ENCODE assay signal across 38 cellular contexts in the genomic region with DNA sequence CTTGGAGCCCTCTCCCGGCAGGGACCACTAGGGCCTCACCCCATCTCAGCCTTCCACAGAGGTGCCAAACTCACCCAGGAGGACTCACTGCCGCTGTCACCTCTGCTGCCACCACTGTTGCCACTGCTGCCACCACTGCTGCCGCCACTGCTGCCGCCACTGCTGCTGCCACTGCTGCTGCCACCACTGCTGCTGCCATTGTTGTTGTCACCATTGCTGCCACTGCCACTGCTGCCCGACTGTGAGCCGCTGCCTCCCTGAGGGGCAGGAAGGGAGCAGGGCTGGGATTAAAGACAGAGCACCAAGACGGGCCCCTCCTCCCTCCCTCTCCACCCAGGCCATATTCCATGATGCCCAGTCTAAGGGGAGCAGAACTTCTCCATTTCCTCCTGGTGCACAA. TPM values are rescaled to one million over a fixed set of nuclear protein-coding genes. Genes with fewer than 3 reads are reported as not detected.
"Had no signal": no experiment of that assay in that cellular context is flagged by ENCODE, and none has a peak within 500 bp of the region (broad histone marks: within the 10 kb centered on the region; RNA-seq: fewer than 3 reads in every experiment).

No MANE protein-coding gene starts in this region.

- DNase-seq: effector CD8-positive, alpha-beta T cell; endodermal cell; foreskin keratinocyte; heart left ventricle; left cardiac atrium; left lung; mesenchymal stem cell; midbrain; naive thymus-derived CD4-positive, alpha-beta T cell; nucleus accumbens; stimulated activated CD4-positive, alpha-beta T cell treated with anti-CD3 and anti-CD28 coated beads, Interleukin-12 subunit alpha, Interleukin-12 subunit beta, amount 100 ng/mL, for 4 hours; stimulated activated CD4-positive, alpha-beta T cell treated with anti-CD3 and anti-CD28 coated beads, Interleukin-1b, Interleukin-23, amount 100 ng/mL, for 48 hours; stimulated activated CD4-positive, alpha-beta T cell treated with anti-CD3 and anti-CD28 coated beads, Interleukin-4, amount 100 ng/mL, for 1 hour; stimulated activated CD8-positive, alpha-beta memory T cell treated with anti-CD3 and anti-CD28 coated beads, Interleukin-4, amount 100 ng/mL, for 48 hours; stimulated activated naive CD4-positive, alpha-beta T cell; stimulated activated naive CD8-positive, alpha-beta T cell treated with anti-CD3 and anti-CD28 coated beads, Interleukin-15, amount 100 ng/mL, for 72 hours; thyroid gland; trophoblast cell had no signal

- H3K36me3 ChIP-seq: esophagus muscularis mucosa, gastroesophageal sphincter, heart left ventricle, left lung, neural progenitor cell, prostate gland, right atrium auricular region, thyroid gland, vagina had no signal

- H3K4me1 ChIP-seq: foreskin keratinocyte, prostate gland had no signal

- FAIRE-seq: colon, islet of Langerhans had no signal

- H3K9me3 ChIP-seq: esophagus muscularis mucosa, gastroesophageal sphincter, heart left ventricle, left lung, prostate gland, right atrium auricular region, thyroid gland, vagina had no signal

- H3K27me3 ChIP-seq: foreskin keratinocyte, hepatocyte, thyroid gland, vagina had no signal

- H2AFZ ChIP-seq: hepatocyte had no signal

- H3K27ac ChIP-seq: esophagus muscularis mucosa, foreskin keratinocyte, gastroesophageal sphincter, heart left ventricle, hepatocyte, neural progenitor cell, right atrium auricular region had no signal

- H3K36me3 Mint-ChIP-seq: naive thymus-derived CD4-positive, alpha-beta T cell; neural progenitor cell had no signal

- H3K9ac ChIP-seq: neural progenitor cell had no signal

- H3K4me3 Mint-ChIP-seq: dendritic cell treated with granulocyte-macrophage colony-stimulating factor and Interleukin-4, amounts not matched to agents 40 ng/mL and 50 ng/mL, for 4 days; neural progenitor cell had no signal

- H3K9me3 Mint-ChIP-seq: dendritic cell treated with granulocyte-macrophage colony-stimulating factor and Interleukin-4, amounts not matched to agents 40 ng/mL and 50 ng/mL, for 4 days; endodermal cell; naive thymus-derived CD4-positive, alpha-beta T cell; neural progenitor cell; stimulated activated naive CD8-positive, alpha-beta T cell treated with anti-CD3 and anti-CD28 coated beads, Interleukin-15, amount 100 ng/mL, for 72 hours had no signal

- H3K4me3 ChIP-seq: esophagus muscularis mucosa, gastroesophageal sphincter, heart left ventricle, hepatocyte, prostate gland, right atrium auricular region, smooth muscle cell had no signal

- H3K27ac Mint-ChIP-seq: dendritic cell treated with granulocyte-macrophage colony-stimulating factor and Interleukin-4, amounts not matched to agents 40 ng/mL and 50 ng/mL, for 4 days; endodermal cell; naive thymus-derived CD4-positive, alpha-beta T cell; neural progenitor cell had no signal

- ATAC-seq: gastroesophageal sphincter; naive thymus-derived CD4-positive, alpha-beta T cell had no signal

RNA-seq across cellular contexts. Expression of gene DMKN, which starts 2.1 kb away (rescaled TPM):
- total RNA-seq: lung microvascular endothelial cell, osteocyte had no signal

RNA-seq across cellular contexts. Expression of gene SBSN, which starts 16.8 kb away (rescaled TPM):
- total RNA-seq: endodermal cell; epithelial cell of proximal tubule; esophagus muscularis mucosa; heart left ventricle; hepatocyte; kidney epithelial cell; left cardiac atrium; lung microvascular endothelial cell; mucosa of gallbladder; naive thymus-derived CD4-positive, alpha-beta T cell; osteocyte; right atrium auricular region; sciatic nerve; temporal lobe; ureter had no signal

RNA-seq across cellular contexts. Expression of gene KRTDAP, which starts 21.1 kb away (rescaled TPM):
- total RNA-seq: epithelial cell of proximal tubule; esophagus muscularis mucosa; fibroblast of lung; gastroesophageal sphincter; heart left ventricle; kidney epithelial cell; left cardiac atrium; left lung; lung microvascular endothelial cell; mucosa of gallbladder; naive thymus-derived CD4-positive, alpha-beta T cell; osteocyte; right atrium auricular region; sciatic nerve; ureter had no signal

RNA-seq across cellular contexts. Expression of gene GAPDHS, which starts 21.9 kb away (rescaled TPM):
- total RNA-seq: endodermal cell; epithelial cell of proximal tubule; esophagus muscularis mucosa; fibroblast of lung; foreskin keratinocyte; gastroesophageal sphincter; heart left ventricle; hepatocyte; kidney epithelial cell; left cardiac atrium; left lung; lung microvascular endothelial cell; mucosa of gallbladder; naive thymus-derived CD4-positive, alpha-beta T cell; osteocyte; right atrium auricular region; sciatic nerve; smooth muscle cell; temporal lobe; ureter; vagina had no signal
